16 cellular contexts compared by ENCODE assay signal in genomic region chr2:175012516-175012915, GRCh38.
"Had no signal": no experiment of that assay in that cellular context is flagged by ENCODE, and none has a peak within 500 bp of the region (broad histone marks: within the 10 kb centered on the region; RNA-seq: fewer than 3 reads in every experiment).

No MANE protein-coding gene starts in this region.

- DNase-seq: activated B cell treated with CpG ODN at 0.5 μM for 24 hours; activated CD4-positive, alpha-beta T cell treated with anti-CD3 and anti-CD28 coated beads for 48 hours; activated CD8-positive, alpha-beta T cell treated with anti-CD3 and anti-CD28 coated beads for 36 hours; activated effector memory CD4-positive, alpha-beta T cell treated with Interleukin-2 at 50 U/mL for 16 hours; activated naive CD4-positive, alpha-beta T cell treated with anti-CD3 and anti-CD28 coated beads, Interleukin-2, amount 50 U/mL, for 16 hours; activated T-cell treated with anti-CD3 and anti-CD28 coated beads, Interleukin-2, amount 50 U/mL, for 4 hours; adrenal gland; glutamatergic neuron; hypothalamus; nucleus accumbens; posterior cingulate gyrus; stimulated activated CD4-positive, alpha-beta T cell treated with anti-CD3 and anti-CD28 coated beads, Interleukin-2, amount 100 ng/mL, for 48 hours; stimulated activated naive B cell treated with anti-CD40 and anti-IgM and Interleukin-4, amounts not matched to agents 10 μg/mL and 1 μg/mL and 100 μg/mL, for 72 hours had no signal

- ATAC-seq: activated CD8-positive, alpha-beta T cell treated with anti-CD3 and anti-CD28 coated beads for 36 hours; activated T-cell treated with anti-CD3 and anti-CD28 coated beads, Interleukin-2, amount 50 U/mL, for 4 hours; esophagus mucosa; stimulated activated naive B cell treated with anti-CD40 and anti-IgM and Interleukin-4, amounts not matched to agents 10 μg/mL and 1 μg/mL and 100 μg/mL, for 72 hours had no signal

- H3K36me3 ChIP-seq: adrenal gland, tibial nerve had no signal

- H3K4me3 ChIP-seq: adrenal gland, tibial nerve had no signal

- H3K27ac ChIP-seq: adrenal gland, tibial nerve had no signal

- H3K4me1 ChIP-seq: adrenal gland had no signal

- H3K9me3 ChIP-seq: adrenal gland, tibial nerve had no signal

- FAIRE-seq: TTC549 had no signal

- H3K27me3 ChIP-seq: adrenal gland, tibial nerve had no signal
